ENCODE assay signal across 7 cellular contexts in the genomic region with DNA sequence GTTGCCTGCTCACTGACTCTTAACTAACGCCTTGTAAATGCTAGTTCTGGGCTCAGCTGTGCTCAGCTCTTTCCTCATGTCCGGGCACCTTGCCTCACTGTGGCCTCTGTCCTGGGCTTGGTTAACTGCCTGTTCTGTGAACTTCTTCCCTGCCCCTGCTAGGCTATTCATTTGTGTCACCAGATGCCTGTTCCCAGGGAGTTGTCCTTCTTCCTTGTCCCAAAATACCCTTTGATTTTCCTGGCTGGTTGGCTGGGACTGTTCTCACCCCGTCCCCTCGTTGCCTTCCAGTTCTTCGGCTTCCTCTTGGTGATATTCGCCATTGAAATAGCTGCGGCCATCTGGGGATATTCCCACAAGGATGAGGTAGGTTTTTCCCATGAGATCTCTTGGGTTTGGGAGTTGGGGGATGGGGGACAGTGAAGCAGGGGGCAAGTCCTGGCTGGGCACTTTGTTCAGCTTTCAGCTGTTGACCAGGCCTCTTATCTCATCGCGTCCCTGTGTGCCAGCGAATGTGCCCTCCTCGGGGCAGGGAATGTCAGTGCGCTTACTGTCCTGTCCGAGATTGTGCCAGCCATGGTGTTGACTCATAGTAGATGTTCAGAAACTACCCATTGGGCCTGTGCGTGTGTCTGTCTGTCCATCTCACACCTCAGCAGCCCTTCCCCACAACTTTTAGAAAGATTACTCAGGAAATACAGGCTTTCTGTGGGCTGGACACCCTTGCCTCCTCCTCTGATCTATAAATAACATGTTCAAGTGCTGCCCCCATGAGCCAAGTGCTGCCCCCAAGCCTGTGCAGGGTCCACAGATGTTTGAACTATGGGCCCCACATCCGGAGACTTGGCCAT. TPM values are rescaled to one million over a fixed set of nuclear protein-coding genes. Genes with fewer than 3 reads are reported as not detected.
A peak's percentile ranks its signal among the peaks of the same experiment; 100 is the strongest.
DNase-seq lines count a peak whose midpoint lies in the region; ATAC-seq and TF ChIP-seq lines count a peak whose summit lies in the region.

No MANE protein-coding gene starts in this region.

- intact Hi-C loops in dorsolateral prefrontal cortex (cut with DNase I), result loop anchor here in 1 of 2 donors (5.0 kb wide), 1 partner anchor 44 kb away; no protein-coding TSS in a partner anchor

- H3K27me3 ChIP-seq in Peyer's patch (no peaks in the 10 kb centered on the region), dorsolateral prefrontal cortex (no peaks in the 10 kb centered on the region), mesenchymal stem cell (ENCODE audit: control insufficient read depth in 1 of 2, insufficient read depth in 1 of 2, low read length in 2 of 2) (no peaks in the 10 kb centered on the region)

- H3K4me3 ChIP-seq in Peyer's patch, result no peak overlapping the region
- peak overlapping the region in 7 of 59 donors; percentile 5 to 34 (median 10) for H3K4me3 ChIP-seq in dorsolateral prefrontal cortex
- H3K4me3 ChIP-seq in mesenchymal stem cell (ENCODE audit: insufficient read depth in 1 of 2, low read depth in 1 of 2, low read length in 2 of 2), result no peak overlapping the region

- H3K4me1 ChIP-seq in Peyer's patch, result peaks cover 4 to 78% (median 27%) of the 10 kb centered on the region in 4 donors
- peaks cover 18% of the 10 kb centered on the region for H3K4me1 ChIP-seq in mesenchymal stem cell (ENCODE audit: control insufficient read depth, insufficient read depth, low read depth, low read length)

- H2BK12ac ChIP-seq in mesenchymal stem cell (ENCODE audit: low read length in 2 of 2), result peak overlapping the region in 1 of 2 experiments; percentile 2

- H3K4me2 ChIP-seq in mesenchymal stem cell (ENCODE audit: low read length, poor library complexity, severe bottlenecking), result no peak overlapping the region

- H3K27ac ChIP-seq in Peyer's patch (peak overlapping the region in 3 of 4 donors; percentile 80 to 94 (median 85)), dorsolateral prefrontal cortex (peak overlapping the region; percentile 74 to 100 (median 97)), mesenchymal stem cell (ENCODE audit: low read length, poor library complexity, severe bottlenecking) (no peak overlapping the region), temporal lobe (ENCODE audit: low read depth, low read length) (peak overlapping the region; percentile 99)

- no peak overlapping the region for H3K18ac ChIP-seq in mesenchymal stem cell (ENCODE audit: low read depth in 1 of 2, low read length in 2 of 2)

- H4K91ac ChIP-seq in mesenchymal stem cell (ENCODE audit: low read length), result no peak overlapping the region

- no peak overlapping the region for H2BK120ac ChIP-seq in mesenchymal stem cell (ENCODE audit: low read depth, low read length)

- DNase-seq in Peyer's patch (peak in 1 of 3 donors; percentile 82), dorsolateral prefrontal cortex (peak in 5 of 10 donors; percentile 65 to 81 (median 69)), mesenchymal stem cell (no peak), COR-L47 (lab: John Stamatoyannopoulos, UW) (no peak)

- H3K79me1 ChIP-seq in mesenchymal stem cell (replicated peaks; ENCODE audit: low read length, poor library complexity, severe bottlenecking), result no peaks in the 10 kb centered on the region

- H3K9me3 ChIP-seq in Peyer's patch (no peaks in the 10 kb centered on the region), mesenchymal stem cell (ENCODE audit: control insufficient read depth, low read length) (no peaks in the 10 kb centered on the region)

- H3K36me3 ChIP-seq in Peyer's patch, result peaks cover 0 to 27% (median 0%) of the 10 kb centered on the region in 3 donors
- peaks cover 20 to 61% of the 10 kb centered on the region in 2 experiments for H3K36me3 ChIP-seq in mesenchymal stem cell (ENCODE audit: control insufficient read depth in 1 of 2, insufficient read depth in 2 of 2, low read depth in 1 of 2, low read length in 2 of 2)

- no peak overlapping the region for H3K9ac ChIP-seq in mesenchymal stem cell (ENCODE audit: low read length)

- no peak overlapping the region for H4K8ac ChIP-seq in mesenchymal stem cell (ENCODE audit: low read length)

- H3K14ac ChIP-seq in mesenchymal stem cell (ENCODE audit: low read length in 2 of 2), result no peak overlapping the region

- no peak overlapping the region for H2BK5ac ChIP-seq in mesenchymal stem cell (ENCODE audit: low read depth, low read length, poor library complexity, severe bottlenecking)

- 93% methylated on average over 15 of the region's 15 CpGs for WGBS in mesenchymal stem cell

- TF ChIP-seq CTCF in Peyer's patch (IDR thresholded peaks at IDR 0.05) (peak in 1 of 6 experiments; percentile 22), dorsolateral prefrontal cortex (IDR thresholded peaks at IDR 0.05 in 54 of 56, conservative IDR thresholded peaks at IDR 0.05 in 2 of 56; ENCODE audit: low read depth in 1 of 56, partially characterized antibody in 56 of 56) (peak in 36 of 56 donors; percentile 11 to 64 (median 30))

- peak overlapping the region; percentile 26 for H2BK15ac ChIP-seq in mesenchymal stem cell (ENCODE audit: low read depth, poor library complexity, severe bottlenecking)

- TF ChIP-seq POLR2A in Peyer's patch (IDR thresholded peaks at IDR 0.05), result peak; percentile 43 to 70

- no peak overlapping the region for H3K4ac ChIP-seq in mesenchymal stem cell (ENCODE audit: low read depth in 1 of 2, low read length in 2 of 2)

- H2AK5ac ChIP-seq in mesenchymal stem cell (ENCODE audit: low read length, severe bottlenecking), result no peak overlapping the region

- ATAC-seq in HG03571 (IDR thresholded peaks at IDR 0.05; ENCODE audit: unreplicated experiment) (no peak), GM19467 (IDR thresholded peaks at IDR 0.05; ENCODE audit: unreplicated experiment) (no peak)

- H2AFZ ChIP-seq in mesenchymal stem cell (ENCODE audit: low read depth, low read length), result no peak overlapping the region

- H3K23ac ChIP-seq in mesenchymal stem cell (ENCODE audit: low read length in 2 of 2), result peak overlapping the region in 1 of 2 experiments; percentile 70

RNA-seq across cellular contexts. Expression of gene CD9, which starts 33.1 kb away (rescaled TPM):
- total RNA-seq in Peyer's patch, result 100 to 1,000 TPM in 3 of 4 donors, 10 to 100 TPM in 1; 31.4 to 176 (median 141) TPM
- 100 to 1,000 TPM in 60 of 120 experiments, 10 to 100 TPM in 60; 29.3 to 364 (median 99.0) TPM for total RNA-seq in dorsolateral prefrontal cortex
- polyA plus RNA-seq in mesenchymal stem cell (2013, experiment 1 of 2), result 253 TPM
- polyA plus RNA-seq in mesenchymal stem cell (2013, experiment 2 of 2), result 270 TPM
- 22.1 TPM for total RNA-seq in temporal lobe
